In genomic region chr2:165610591-165611029, GRCh38 we compare ENCODE assay signal across 16 cellular contexts.
A peak's percentile ranks its signal among the peaks of the same experiment; 100 is the strongest.
DNase-seq lines count a peak whose midpoint lies in the region; ATAC-seq and TF ChIP-seq lines count a peak whose summit lies in the region.
"Had no signal": no experiment of that assay in that cellular context is flagged by ENCODE, and none has a peak within 500 bp of the region (broad histone marks: within the 10 kb centered on the region; RNA-seq: fewer than 3 reads in every experiment).

No MANE protein-coding gene starts in this region.

- intact Hi-C loops in right cardiac atrium (cut with DNase I) = no loop called here

- H3K36me3 ChIP-seq in OCI-LY1 (ENCODE audit: insufficient read depth, low read length) (no peaks in the 10 kb centered on the region; the same call in 1 of the 2 replicates), mesendoderm (ENCODE audit: control insufficient read depth, insufficient read depth, low read length) (no peaks in the 10 kb centered on the region)

- no peak overlapping the region for H2BK15ac ChIP-seq in mesendoderm (replicated peaks; ENCODE audit: low read depth)

- no peak overlapping the region for H2AK5ac ChIP-seq in mesendoderm (ENCODE audit: low read length)

- H4K20me1 ChIP-seq in OCI-LY1 (ENCODE audit: insufficient read depth, low read length) = no peaks in the 10 kb centered on the region

- no peak overlapping the region for H2BK120ac ChIP-seq in mesendoderm (ENCODE audit: low read depth, low read length)

- H3F3A ChIP-seq in OCI-LY1 (ENCODE audit: insufficient read depth, low read length) = no peaks in the 10 kb centered on the region

- H3K23ac ChIP-seq in mesendoderm (ENCODE audit: low read length) = no peak overlapping the region

- peak overlapping the region; percentile 12; the same call in 1 of the 2 replicates for H3K4me2 ChIP-seq in OCI-LY1 (ENCODE audit: low read length)
- no peak overlapping the region for H3K4me2 ChIP-seq in mesendoderm (ENCODE audit: low read length)

- H3K18ac ChIP-seq in mesendoderm (ENCODE audit: low read length) = no peak overlapping the region

- no peak for TF ChIP-seq POLR2A in GM18505 (IDR thresholded peaks at IDR 0.05; ENCODE audit: borderline replicate concordance, extremely low read depth, insufficient read depth, insufficient read length)

- no peak overlapping the region for H4K5ac ChIP-seq in mesendoderm (ENCODE audit: low read length)

- no peak for TF ChIP-seq CTCF in OCI-LY1 (IDR thresholded peaks at IDR 0.05; ENCODE audit: low read length)

- H3K9me3 ChIP-seq in OCI-LY1 (ENCODE audit: low read length) (no peaks in the 10 kb centered on the region), right cardiac atrium (ENCODE audit: control insufficient read depth, low read length) (no peaks in the 10 kb centered on the region)
- H3K9me3 ChIP-seq: psoas muscle had no signal

- no CpG with 5 or more reads among the region's 6 CpGs for WGBS in mesendoderm (ENCODE audit: extremely low coverage, insufficient coverage, low lambda C conversion rate)
- WGBS in right cardiac atrium = 34% methylated on average over 6 of the region's 6 CpGs

- peak overlapping the region; percentile 28 for H4K8ac ChIP-seq in mesendoderm (ENCODE audit: low read depth, low read length)

- ATAC-seq in GM18505 (IDR thresholded peaks at IDR 0.05; ENCODE audit: unreplicated experiment) (peak; percentile 77), HG03432 (IDR thresholded peaks at IDR 0.05; ENCODE audit: unreplicated experiment) (peak; percentile 85), right cardiac atrium (no peak)
- ATAC-seq: activated T-cell treated with anti-CD3 and anti-CD28 coated beads, Interleukin-2, amount 50 U/mL, for 72 hours; psoas muscle had no signal

- peak; percentile 41 for DNase-seq in mesendoderm
- no peak for DNase-seq in NOMO-1 (lab: John Stamatoyannopoulos, UW; ENCODE audit: unreplicated experiment in 2 of 2)
- DNase-seq in COR-L47 (lab: John Stamatoyannopoulos, UW) = no peak
- no peak for DNase-seq in iPS-NIHi7 (ENCODE audit: extremely low spot score)
- DNase-seq in right cardiac atrium = no peak
- DNase-seq: activated CD4-positive, alpha-beta T cell treated with anti-CD3 and anti-CD28 coated beads for 48 hours; activated T-cell treated with anti-CD3 and anti-CD28 coated beads, Interleukin-2, amount 50 U/mL, for 72 hours; caudate nucleus; effector CD8-positive, alpha-beta T cell; natural killer cell; NCI-H345; psoas muscle; stimulated activated CD4-positive, alpha-beta T cell treated with anti-CD3 and anti-CD28 coated beads, Interleukin-15, amount 100 ng/mL, for 24 hours had no signal

- no peak overlapping the region for H3K56ac ChIP-seq in mesendoderm (ENCODE audit: low read length)

- peak overlapping the region; percentile 7 for H3K27ac ChIP-seq in OCI-LY1 (ENCODE audit: low read depth, low read length, poor library complexity, severe bottlenecking)
- no peak overlapping the region for H3K27ac ChIP-seq in mesendoderm (ENCODE audit: low read depth, low read length)
- no peak overlapping the region for H3K27ac ChIP-seq in right cardiac atrium (ENCODE audit: low read length)
- H3K27ac ChIP-seq: psoas muscle had no signal

- no peaks in the 10 kb centered on the region for H3K9me2 ChIP-seq in OCI-LY1 (ENCODE audit: low read depth, low read length)

- H3K9ac ChIP-seq in OCI-LY1 (ENCODE audit: low read length) (no peak overlapping the region), mesendoderm (ENCODE audit: low read length) (no peak overlapping the region)

- no peak overlapping the region for H2BK5ac ChIP-seq in mesendoderm (ENCODE audit: low read length)

- H3K4me1 ChIP-seq in OCI-LY1 (ENCODE audit: insufficient read depth, low read length, severe bottlenecking) (peaks cover 19% of the 10 kb centered on the region), mesendoderm (ENCODE audit: control insufficient read depth, low read depth, low read length) (no peaks in the 10 kb centered on the region), right cardiac atrium (ENCODE audit: control insufficient read depth, insufficient read depth, low read length) (no peaks in the 10 kb centered on the region)
- H3K4me1 ChIP-seq: psoas muscle had no signal

- H3K27me3 ChIP-seq in OCI-LY1 (ENCODE audit: insufficient read depth, low read length) = no peaks in the 10 kb centered on the region
- no peaks in the 10 kb centered on the region for H3K27me3 ChIP-seq in mesendoderm (ENCODE audit: insufficient read depth, low read length, poor library complexity)
- no peaks in the 10 kb centered on the region for H3K27me3 ChIP-seq in right cardiac atrium (ENCODE audit: control insufficient read depth, insufficient read depth)

- no peak overlapping the region for H3K4me3 ChIP-seq in OCI-LY1 (ENCODE audit: low read depth, low read length, poor library complexity, severe bottlenecking)
- H3K4me3 ChIP-seq in mesendoderm (ENCODE audit: low read length) = no peak overlapping the region
- no peak overlapping the region for H3K4me3 ChIP-seq in right cardiac atrium (ENCODE audit: low read length)
- H3K4me3 ChIP-seq: psoas muscle had no signal

- no peaks in the 10 kb centered on the region for H3K79me1 ChIP-seq in mesendoderm (ENCODE audit: low read length)

- H3K79me2 ChIP-seq in OCI-LY1 (ENCODE audit: insufficient read depth, low read length) = peaks cover 4% of the 10 kb centered on the region; the same call in 1 of the 2 replicates
- H3K79me2 ChIP-seq in mesendoderm (ENCODE audit: control insufficient read depth, insufficient read depth, low read length) = no peaks in the 10 kb centered on the region

- H2AFZ ChIP-seq in OCI-LY1 (ENCODE audit: low read length) = no peak overlapping the region

- no peak overlapping the region for H3K4ac ChIP-seq in mesendoderm (ENCODE audit: low read depth, low read length)

Comparison
In these comparisons a context has a peak if more than half of its experiments do, and no peak if none do; other contexts are left out.
1. ATAC-seq: peak in GM18505 (single experiment) and HG03432 (single experiment); none in right cardiac atrium (0 of 2).